Comparison of ENCODE assay signal across 1 cellular context in genomic region chr2:196177124-196177523, GRCh38.
TF ChIP-seq lines count a peak whose summit lies in the region.

No MANE protein-coding gene starts in this region.

TF ChIP-seq in K562, 482 proteins besides CTCF, POLR2A, EP300 and RAD21 (continued from another document and continues in another):
- TF ChIP-seq, protein P1, sequence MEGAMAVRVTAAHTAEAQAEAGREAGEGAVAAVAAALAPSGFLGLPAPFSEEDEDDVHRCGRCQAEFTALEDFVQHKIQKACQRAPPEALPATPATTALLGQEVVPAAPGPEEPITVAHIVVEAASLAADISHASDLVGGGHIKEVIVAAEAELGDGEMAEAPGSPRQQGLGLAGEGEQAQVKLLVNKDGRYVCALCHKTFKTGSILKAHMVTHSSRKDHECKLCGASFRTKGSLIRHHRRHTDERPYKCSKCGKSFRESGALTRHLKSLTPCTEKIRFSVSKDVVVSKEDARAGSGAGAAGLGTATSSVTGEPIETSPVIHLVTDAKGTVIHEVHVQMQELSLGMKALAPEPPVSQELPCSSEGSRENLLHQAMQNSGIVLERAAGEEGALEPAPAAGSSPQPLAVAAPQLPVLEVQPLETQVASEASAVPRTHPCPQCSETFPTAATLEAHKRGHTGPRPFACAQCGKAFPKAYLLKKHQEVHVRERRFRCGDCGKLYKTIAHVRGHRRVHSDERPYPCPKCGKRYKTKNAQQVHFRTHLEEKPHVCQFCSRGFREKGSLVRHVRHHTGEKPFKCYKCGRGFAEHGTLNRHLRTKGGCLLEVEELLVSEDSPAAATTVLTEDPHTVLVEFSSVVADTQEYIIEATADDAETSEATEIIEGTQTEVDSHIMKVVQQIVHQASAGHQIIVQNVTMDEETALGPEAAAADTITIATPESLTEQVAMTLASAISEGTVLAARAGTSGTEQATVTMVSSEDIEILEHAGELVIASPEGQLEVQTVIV (CRISPR knock-in tag; IDR thresholded peaks at IDR 0.05; ENCODE audit: borderline replicate concordance), result no peak
- TF ChIP-seq CUX1 (CRISPR knock-in tag; IDR thresholded peaks at IDR 0.05) (no peak), HMGN3 (IDR thresholded peaks at IDR 0.05; ENCODE audit: borderline replicate concordance, extremely low read depth, insufficient read length, low read depth, low read length) (peak; percentile 57), PBX2 (CRISPR knock-in tag; IDR thresholded peaks at IDR 0.05; ENCODE audit: low read depth) (no peak), PBX2 (tag; conservative IDR thresholded peaks at IDR 0.05; ENCODE audit: low read depth) (0 out of 2 replicates have a peak, but pooled peaks have one; percentile 22), BMI1 (IDR thresholded peaks at IDR 0.05; ENCODE audit: low read length) (no peak), HDAC1 (IDR thresholded peaks at IDR 0.05) (0 out of 4 replicates have a peak, but pooled peaks of 1 of the 2 experiments have one; percentile 32), FOSL1 (tag; conservative IDR thresholded peaks at IDR 0.05) (peak; percentile 72), BRF1 (IDR thresholded peaks at IDR 0.05; ENCODE audit: borderline replicate concordance, extremely low read depth, insufficient read length) (no peak), COPS2 (conservative IDR thresholded peaks at IDR 0.05) (no peak), TSC22D4 (tag; IDR thresholded peaks at IDR 0.05) (no peak), JUNB (CRISPR knock-in tag; conservative IDR thresholded peaks at IDR 0.05) (no peak), ZNF134 (CRISPR knock-in tag; conservative IDR thresholded peaks at IDR 0.05) (peak; percentile 72; the same call in 1 of the 2 replicates), E2F1 (CRISPR knock-in tag; IDR thresholded peaks at IDR 0.05) (no peak), MTA1 (IDR thresholded peaks at IDR 0.05; ENCODE audit: borderline replicate concordance) (no peak), MTA3 (IDR thresholded peaks at IDR 0.05; ENCODE audit: borderline replicate concordance) (no peak), PRPF4 (IDR thresholded peaks at IDR 0.05; ENCODE audit: insufficient read depth, low read depth, low read length, poor library complexity, severe bottlenecking) (no peak), RUNX1 (IDR thresholded peaks at IDR 0.05; ENCODE audit: low read depth) (no peak), ATF7 (IDR thresholded peaks at IDR 0.05) (no peak), CHD1 (IDR thresholded peaks at IDR 0.05; ENCODE audit: low read length) (no peak), POLR2H (tag; IDR thresholded peaks at IDR 0.05; ENCODE audit: low read depth) (no peak), XRCC3 (IDR thresholded peaks at IDR 0.05) (no peak), CBFA2T2 (conservative IDR thresholded peaks at IDR 0.05) (peak; percentile 91), ZNF583 (CRISPR knock-in tag; IDR thresholded peaks at IDR 0.05) (no peak), SMARCC2 (IDR thresholded peaks at IDR 0.05; ENCODE audit: low read depth) (no peak), RFX5 (IDR thresholded peaks at IDR 0.05; ENCODE audit: low read depth, low read length) (no peak), TCFL5 (CRISPR knock-in tag; conservative IDR thresholded peaks at IDR 0.05) (no peak), KDM4B (IDR thresholded peaks at IDR 0.05; ENCODE audit: borderline replicate concordance in 2 of 2, low read depth in 1 of 2) (no peak), USF1 (CRISPR knock-in tag; IDR thresholded peaks at IDR 0.05) (no peak), ELF2 (CRISPR knock-in tag; IDR thresholded peaks at IDR 0.05) (no peak), ZNF41 (CRISPR knock-in tag; conservative IDR thresholded peaks at IDR 0.05) (no peak), ZBED1 (IDR thresholded peaks at IDR 0.05) (no peak), NR2C1 (IDR thresholded peaks at IDR 0.05) (no peak), NR2C1 (tag; IDR thresholded peaks at IDR 0.05) (no peak), SLC30A9 (CRISPR knock-in tag; IDR thresholded peaks at IDR 0.05) (no peak), IFI16 (CRISPR knock-in tag; IDR thresholded peaks at IDR 0.05) (no peak), MCM7 (IDR thresholded peaks at IDR 0.05) (no peak), ETV6 (IDR thresholded peaks at IDR 0.05; ENCODE audit: borderline replicate concordance in 1 of 2, low read depth in 2 of 2, low read length in 1 of 2) (no peak), ETV6 (CRISPR knock-in tag; IDR thresholded peaks at IDR 0.05; ENCODE audit: borderline replicate concordance) (no peak), FUS (optimal IDR thresholded peaks at IDR 0.05; ENCODE audit: low read depth, low read length) (no peak), GATA2 (CRISPR knock-in tag; IDR thresholded peaks at IDR 0.05) (peak; percentile 73), GATAD2A (IDR thresholded peaks at IDR 0.05) (no peak), HNRNPL (IDR thresholded peaks at IDR 0.05; ENCODE audit: low read depth, low read length) (0 out of 2 replicates have a peak, but pooled peaks have one; percentile 21)
- TF ChIP-seq, protein P2, sequence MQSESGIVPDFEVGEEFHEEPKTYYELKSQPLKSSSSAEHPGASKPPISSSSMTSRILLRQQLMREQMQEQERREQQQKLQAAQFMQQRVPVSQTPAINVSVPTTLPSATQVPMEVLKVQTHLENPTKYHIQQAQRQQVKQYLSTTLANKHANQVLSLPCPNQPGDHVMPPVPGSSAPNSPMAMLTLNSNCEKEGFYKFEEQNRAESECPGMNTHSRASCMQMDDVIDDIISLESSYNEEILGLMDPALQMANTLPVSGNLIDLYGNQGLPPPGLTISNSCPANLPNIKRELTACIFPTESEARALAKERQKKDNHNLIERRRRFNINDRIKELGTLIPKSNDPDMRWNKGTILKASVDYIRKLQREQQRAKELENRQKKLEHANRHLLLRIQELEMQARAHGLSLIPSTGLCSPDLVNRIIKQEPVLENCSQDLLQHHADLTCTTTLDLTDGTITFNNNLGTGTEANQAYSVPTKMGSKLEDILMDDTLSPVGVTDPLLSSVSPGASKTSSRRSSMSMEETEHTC (IDR thresholded peaks at IDR 0.05), result no peak
- TF ChIP-seq, protein P3, sequence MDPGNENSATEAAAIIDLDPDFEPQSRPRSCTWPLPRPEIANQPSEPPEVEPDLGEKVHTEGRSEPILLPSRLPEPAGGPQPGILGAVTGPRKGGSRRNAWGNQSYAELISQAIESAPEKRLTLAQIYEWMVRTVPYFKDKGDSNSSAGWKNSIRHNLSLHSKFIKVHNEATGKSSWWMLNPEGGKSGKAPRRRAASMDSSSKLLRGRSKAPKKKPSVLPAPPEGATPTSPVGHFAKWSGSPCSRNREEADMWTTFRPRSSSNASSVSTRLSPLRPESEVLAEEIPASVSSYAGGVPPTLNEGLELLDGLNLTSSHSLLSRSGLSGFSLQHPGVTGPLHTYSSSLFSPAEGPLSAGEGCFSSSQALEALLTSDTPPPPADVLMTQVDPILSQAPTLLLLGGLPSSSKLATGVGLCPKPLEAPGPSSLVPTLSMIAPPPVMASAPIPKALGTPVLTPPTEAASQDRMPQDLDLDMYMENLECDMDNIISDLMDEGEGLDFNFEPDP (CRISPR knock-in tag; IDR thresholded peaks at IDR 0.05), result no peak
- TF ChIP-seq, protein P4, sequence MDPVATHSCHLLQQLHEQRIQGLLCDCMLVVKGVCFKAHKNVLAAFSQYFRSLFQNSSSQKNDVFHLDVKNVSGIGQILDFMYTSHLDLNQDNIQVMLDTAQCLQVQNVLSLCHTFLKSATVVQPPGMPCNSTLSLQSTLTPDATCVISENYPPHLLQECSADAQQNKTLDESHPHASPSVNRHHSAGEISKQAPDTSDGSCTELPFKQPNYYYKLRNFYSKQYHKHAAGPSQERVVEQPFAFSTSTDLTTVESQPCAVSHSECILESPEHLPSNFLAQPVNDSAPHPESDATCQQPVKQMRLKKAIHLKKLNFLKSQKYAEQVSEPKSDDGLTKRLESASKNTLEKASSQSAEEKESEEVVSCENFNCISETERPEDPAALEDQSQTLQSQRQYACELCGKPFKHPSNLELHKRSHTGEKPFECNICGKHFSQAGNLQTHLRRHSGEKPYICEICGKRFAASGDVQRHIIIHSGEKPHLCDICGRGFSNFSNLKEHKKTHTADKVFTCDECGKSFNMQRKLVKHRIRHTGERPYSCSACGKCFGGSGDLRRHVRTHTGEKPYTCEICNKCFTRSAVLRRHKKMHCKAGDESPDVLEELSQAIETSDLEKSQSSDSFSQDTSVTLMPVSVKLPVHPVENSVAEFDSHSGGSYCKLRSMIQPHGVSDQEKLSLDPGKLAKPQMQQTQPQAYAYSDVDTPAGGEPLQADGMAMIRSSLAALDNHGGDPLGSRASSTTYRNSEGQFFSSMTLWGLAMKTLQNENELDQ (CRISPR knock-in tag; IDR thresholded peaks at IDR 0.05; ENCODE audit: borderline replicate concordance), result no peak
- TF ChIP-seq, protein P5, sequence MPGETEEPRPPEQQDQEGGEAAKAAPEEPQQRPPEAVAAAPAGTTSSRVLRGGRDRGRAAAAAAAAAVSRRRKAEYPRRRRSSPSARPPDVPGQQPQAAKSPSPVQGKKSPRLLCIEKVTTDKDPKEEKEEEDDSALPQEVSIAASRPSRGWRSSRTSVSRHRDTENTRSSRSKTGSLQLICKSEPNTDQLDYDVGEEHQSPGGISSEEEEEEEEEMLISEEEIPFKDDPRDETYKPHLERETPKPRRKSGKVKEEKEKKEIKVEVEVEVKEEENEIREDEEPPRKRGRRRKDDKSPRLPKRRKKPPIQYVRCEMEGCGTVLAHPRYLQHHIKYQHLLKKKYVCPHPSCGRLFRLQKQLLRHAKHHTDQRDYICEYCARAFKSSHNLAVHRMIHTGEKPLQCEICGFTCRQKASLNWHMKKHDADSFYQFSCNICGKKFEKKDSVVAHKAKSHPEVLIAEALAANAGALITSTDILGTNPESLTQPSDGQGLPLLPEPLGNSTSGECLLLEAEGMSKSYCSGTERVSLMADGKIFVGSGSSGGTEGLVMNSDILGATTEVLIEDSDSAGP (CRISPR knock-in tag; IDR thresholded peaks at IDR 0.05), result no peak
- TF ChIP-seq, protein P6, sequence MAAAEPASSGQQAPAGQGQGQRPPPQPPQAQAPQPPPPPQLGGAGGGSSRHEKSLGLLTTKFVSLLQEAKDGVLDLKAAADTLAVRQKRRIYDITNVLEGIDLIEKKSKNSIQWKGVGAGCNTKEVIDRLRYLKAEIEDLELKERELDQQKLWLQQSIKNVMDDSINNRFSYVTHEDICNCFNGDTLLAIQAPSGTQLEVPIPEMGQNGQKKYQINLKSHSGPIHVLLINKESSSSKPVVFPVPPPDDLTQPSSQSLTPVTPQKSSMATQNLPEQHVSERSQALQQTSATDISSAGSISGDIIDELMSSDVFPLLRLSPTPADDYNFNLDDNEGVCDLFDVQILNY (CRISPR knock-in tag; IDR thresholded peaks at IDR 0.05), result no peak
